29 cellular contexts compared by ENCODE assay signal in the genomic region with DNA sequence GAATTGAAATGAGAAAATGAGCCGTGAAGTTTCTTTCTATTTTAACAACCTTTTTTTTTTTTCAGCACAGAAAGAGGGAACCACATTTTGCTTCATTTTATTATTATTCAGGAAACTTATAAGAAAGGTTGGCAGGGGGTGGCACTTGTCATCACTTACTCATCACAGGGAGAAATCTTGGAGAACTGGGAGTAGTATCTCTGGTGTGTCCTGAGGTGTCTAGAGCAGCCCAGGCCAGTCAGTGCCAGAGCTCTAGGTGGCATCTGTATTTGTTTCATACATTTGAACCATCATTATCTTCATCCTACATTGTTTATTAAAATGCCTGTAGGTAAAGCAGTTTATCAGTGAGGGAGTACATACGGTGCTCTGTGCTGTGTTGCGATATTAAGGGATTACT. TPM values are rescaled to one million over a fixed set of nuclear protein-coding genes. Genes with fewer than 3 reads are reported as not detected.
"Had no signal": no experiment of that assay in that cellular context is flagged by ENCODE, and none has a peak within 500 bp of the region (broad histone marks: within the 10 kb centered on the region; RNA-seq: fewer than 3 reads in every experiment).

No MANE protein-coding gene starts in this region.

- H3K27ac ChIP-seq: dorsolateral prefrontal cortex, epithelial cell of prostate, heart right ventricle, left lung, neural progenitor cell, prostate gland, suprapubic skin, transverse colon, vagina had no signal

- H3K27me3 Mint-ChIP-seq: stimulated activated naive CD8-positive, alpha-beta T cell treated with anti-CD3 and anti-CD28 coated beads, Interleukin-15, amount 100 ng/mL, for 72 hours had no signal

- ATAC-seq: esophagus mucosa; left lung; naive thymus-derived CD4-positive, alpha-beta T cell; sciatic nerve; stimulated activated naive CD8-positive, alpha-beta T cell treated with anti-CD3 and anti-CD28 coated beads, Interleukin-15, amount 100 ng/mL, for 72 hours had no signal

- H3K27me3 ChIP-seq: dorsolateral prefrontal cortex, heart right ventricle, left lung, neural progenitor cell, right atrium auricular region, suprapubic skin, transverse colon, vagina had no signal

- H3K36me3 ChIP-seq: heart right ventricle, left lung, neural progenitor cell, prostate gland, right atrium auricular region, suprapubic skin, transverse colon, vagina had no signal

- H3K4me3 ChIP-seq: dorsolateral prefrontal cortex, heart right ventricle, left lung, neural progenitor cell, prostate gland, right atrium auricular region, smooth muscle cell, suprapubic skin, transverse colon, vagina had no signal

- H3K4me3 Mint-ChIP-seq: naive thymus-derived CD4-positive, alpha-beta T cell; nephron; neural progenitor cell; stimulated activated naive CD8-positive, alpha-beta T cell treated with anti-CD3 and anti-CD28 coated beads, Interleukin-15, amount 100 ng/mL, for 72 hours had no signal

- H3K4me1 Mint-ChIP-seq: naive thymus-derived CD4-positive, alpha-beta T cell; stimulated activated naive CD8-positive, alpha-beta T cell treated with anti-CD3 and anti-CD28 coated beads, Interleukin-15, amount 100 ng/mL, for 72 hours had no signal

- H3K27ac Mint-ChIP-seq: naive thymus-derived CD4-positive, alpha-beta T cell; nephron; neural progenitor cell; stimulated activated naive CD8-positive, alpha-beta T cell treated with anti-CD3 and anti-CD28 coated beads, Interleukin-15, amount 100 ng/mL, for 72 hours had no signal

- H3K9me3 Mint-ChIP-seq: neural progenitor cell; stimulated activated naive CD8-positive, alpha-beta T cell treated with anti-CD3 and anti-CD28 coated beads, Interleukin-15, amount 100 ng/mL, for 72 hours had no signal

- H3K4me1 ChIP-seq: left lung, neural progenitor cell, prostate gland, suprapubic skin, transverse colon, vagina had no signal

- DNase-seq: cortex of kidney; dorsolateral prefrontal cortex; effector CD4-positive, alpha-beta T cell; foreskin melanocyte; glutamatergic neuron; heart right ventricle; hippocampal formation; left cardiac atrium; left lung; mammary epithelial cell; midbrain; naive thymus-derived CD4-positive, alpha-beta T cell; stimulated activated CD4-positive, alpha-beta T cell treated with anti-CD3 and anti-CD28 coated beads, Interleukin-12 subunit alpha, Interleukin-12 subunit beta, amount 100 ng/mL, for 4 hours; stimulated activated CD4-positive, alpha-beta T cell treated with anti-CD3 and anti-CD28 coated beads, Interleukin-1b, Interleukin-23, amount 100 ng/mL, for 48 hours; stimulated activated CD4-positive, alpha-beta T cell treated with anti-CD3 and anti-CD28 coated beads, Interleukin-4, amount 100 ng/mL, for 1 hour; stimulated activated CD8-positive, alpha-beta memory T cell treated with anti-CD3 and anti-CD28 coated beads, Interleukin-4, amount 100 ng/mL, for 48 hours; stimulated activated naive CD4-positive, alpha-beta T cell; stimulated activated naive CD8-positive, alpha-beta T cell treated with anti-CD3 and anti-CD28 coated beads, Interleukin-15, amount 100 ng/mL, for 72 hours; transverse colon had no signal

- H3K9me3 ChIP-seq: left lung, prostate gland, right atrium auricular region, suprapubic skin, transverse colon, vagina had no signal

- H3K36me3 Mint-ChIP-seq: neural progenitor cell had no signal

RNA-seq across cellular contexts. Expression of gene ARHGAP24, which starts 43.8 kb away (rescaled TPM):
- polyA plus RNA-seq: naive thymus-derived CD4-positive, alpha-beta T cell had no signal
